ENCODE assay signal across 18 cellular contexts in genomic region chr9:26264709-26265601, GRCh38.
DNase-seq lines count a peak whose midpoint lies in the region; ATAC-seq, FAIRE-seq and TF ChIP-seq lines count a peak whose summit lies in the region.
"Had no signal": no experiment of that assay in that cellular context is flagged by ENCODE, and none has a peak within 500 bp of the region (broad histone marks: within the 10 kb centered on the region; RNA-seq: fewer than 3 reads in every experiment).

No MANE protein-coding gene starts in this region.

- H3K27ac ChIP-seq in epithelial cell of prostate (peak overlapping the region; percentile 1), Karpas-422 (ENCODE audit: low read length) (no peak overlapping the region)
- no peak overlapping the region for H3K27ac ChIP-seq in CD8-positive, alpha-beta memory T cell (ENCODE audit: low read depth, low read length)
- H3K27ac ChIP-seq: body of pancreas, neural progenitor cell had no signal

- H3K4me2 ChIP-seq in Karpas-422 (ENCODE audit: low read depth, low read length, poor library complexity, severe bottlenecking): no peak overlapping the region
- H3K4me2 ChIP-seq: neural progenitor cell had no signal

- H2AFZ ChIP-seq in Karpas-422 (ENCODE audit: low read length): no peak overlapping the region
- H2AFZ ChIP-seq: neural progenitor cell had no signal

- peak overlapping the region; percentile 88 for H3K27ac Mint-ChIP-seq in osteocyte (ENCODE audit: unreplicated experiment)
- H3K27ac Mint-ChIP-seq in natural killer cell treated with Interleukin-12 subunit alpha and Interleukin-12 subunit beta and Interleukin-15 and Interleukin-18, amount 100 ng/mL, for 72 hours: no peak overlapping the region
- no peak overlapping the region for H3K27ac Mint-ChIP-seq in CD8-positive, alpha-beta memory T cell
- H3K27ac Mint-ChIP-seq: activated T-cell treated with anti-CD3 and anti-CD28 coated beads, Interleukin-2, amount 50 U/mL, for 72 hours; neural progenitor cell had no signal

- no peak for ATAC-seq in natural killer cell treated with Interleukin-12 subunit alpha and Interleukin-12 subunit beta and Interleukin-15 and Interleukin-18, amount 100 ng/mL, for 72 hours
- ATAC-seq: activated T-cell treated with anti-CD3 and anti-CD28 coated beads, Interleukin-2, amount 50 U/mL, for 72 hours; body of pancreas; K562 had no signal

- 0 out of 2 replicates have a peak, but pooled peaks cover 2% of the 10 kb centered on the region for H3K9me2 ChIP-seq in Karpas-422 (replicated peaks; ENCODE audit: insufficient read depth, low read length)

- CTCF ChIA-PET in CD8-positive, alpha-beta memory T cell (lab: Charles Lee): no interaction called here

- no peaks in the 10 kb centered on the region for H3K79me2 ChIP-seq in Karpas-422 (ENCODE audit: low read length)

- DNase-seq in Caki2 (ENCODE audit: low read depth) (peak; percentile 71), RCC 7860 (ENCODE audit: low spot score) (peak; percentile 99), epithelial cell of prostate (ENCODE audit: low read depth, low spot score) (no peak), osteocyte (ENCODE audit: extremely low spot score, unreplicated experiment) (no peak), DMS 273 (lab: John Stamatoyannopoulos, UW; ENCODE audit: unreplicated experiment) (no peak), Karpas-422 (no peak)
- no peak for DNase-seq in natural killer cell treated with Interleukin-12 subunit alpha and Interleukin-12 subunit beta and Interleukin-15 and Interleukin-18, amount 100 ng/mL, for 72 hours (ENCODE audit: low spot score)
- DNase-seq in CD8-positive, alpha-beta memory T cell: no peak
- DNase-seq: activated CD4-positive, CD25-positive, alpha-beta regulatory T cell treated with anti-CD3 and anti-CD28 coated beads, Interleukin-2, amount 50 U/mL, for 72 hours; activated T-cell treated with anti-CD3 and anti-CD28 coated beads, Interleukin-2, amount 50 U/mL, for 72 hours; body of pancreas; Calu3; erythroblast; NCI-H187 treated with DMSO at 0.1 percent for 48 hours had no signal

- H3K36me3 Mint-ChIP-seq in osteocyte (ENCODE audit: unreplicated experiment): peaks cover 8% of the 10 kb centered on the region
- H3K36me3 Mint-ChIP-seq in natural killer cell treated with Interleukin-12 subunit alpha and Interleukin-12 subunit beta and Interleukin-15 and Interleukin-18, amount 100 ng/mL, for 72 hours: no peaks in the 10 kb centered on the region
- no peaks in the 10 kb centered on the region for H3K36me3 Mint-ChIP-seq in CD8-positive, alpha-beta memory T cell
- H3K36me3 Mint-ChIP-seq: neural progenitor cell had no signal

- H3K9me3 Mint-ChIP-seq in osteocyte (ENCODE audit: unreplicated experiment): peaks cover 14% of the 10 kb centered on the region
- H3K9me3 Mint-ChIP-seq in natural killer cell treated with Interleukin-12 subunit alpha and Interleukin-12 subunit beta and Interleukin-15 and Interleukin-18, amount 100 ng/mL, for 72 hours: peaks cover 17% of the 10 kb centered on the region
- H3K9me3 Mint-ChIP-seq in CD8-positive, alpha-beta memory T cell: peaks cover 5 to 26% (median 8%) of the 10 kb centered on the region in 5 donors
- H3K9me3 Mint-ChIP-seq: neural progenitor cell had no signal

- H3K27me3 Mint-ChIP-seq in osteocyte (ENCODE audit: unreplicated experiment): no peaks in the 10 kb centered on the region
- no peaks in the 10 kb centered on the region for H3K27me3 Mint-ChIP-seq in natural killer cell treated with Interleukin-12 subunit alpha and Interleukin-12 subunit beta and Interleukin-15 and Interleukin-18, amount 100 ng/mL, for 72 hours
- no peaks in the 10 kb centered on the region for H3K27me3 Mint-ChIP-seq in CD8-positive, alpha-beta memory T cell

- no peak overlapping the region for H3K9ac ChIP-seq in Karpas-422 (ENCODE audit: low read length)
- H3K9ac ChIP-seq: neural progenitor cell had no signal

- no peaks in the 10 kb centered on the region for H4K20me1 ChIP-seq in Karpas-422 (ENCODE audit: insufficient read depth, low read depth, low read length)

- TF ChIP-seq CTCF in osteocyte (IDR thresholded peaks at IDR 0.05): no peak

- no peaks in the 10 kb centered on the region for H3K27me3 ChIP-seq in Karpas-422 (ENCODE audit: low read length)
- no peaks in the 10 kb centered on the region for H3K27me3 ChIP-seq in CD8-positive, alpha-beta memory T cell (ENCODE audit: insufficient read depth, low read length, poor library complexity, severe bottlenecking)
- H3K27me3 ChIP-seq: body of pancreas, neural progenitor cell had no signal

- no peak overlapping the region for H3K4me3 ChIP-seq in Karpas-422 (ENCODE audit: low read length)
- no peak overlapping the region for H3K4me3 ChIP-seq in CD8-positive, alpha-beta memory T cell (ENCODE audit: low read length)
- H3K4me3 ChIP-seq: body of pancreas, K562, neural progenitor cell had no signal

- no peak overlapping the region for H3K4me3 Mint-ChIP-seq in osteocyte (ENCODE audit: unreplicated experiment)
- no peak overlapping the region for H3K4me3 Mint-ChIP-seq in natural killer cell treated with Interleukin-12 subunit alpha and Interleukin-12 subunit beta and Interleukin-15 and Interleukin-18, amount 100 ng/mL, for 72 hours
- H3K4me3 Mint-ChIP-seq in CD8-positive, alpha-beta memory T cell: no peak overlapping the region
- H3K4me3 Mint-ChIP-seq: activated T-cell treated with anti-CD3 and anti-CD28 coated beads, Interleukin-2, amount 50 U/mL, for 72 hours; neural progenitor cell had no signal

- POLR2A ChIA-PET in CD8-positive, alpha-beta memory T cell (lab: Charles Lee): no interaction called here

- no peaks in the 10 kb centered on the region for H3K9me3 ChIP-seq in Karpas-422 (ENCODE audit: low read length)
- no peaks in the 10 kb centered on the region for H3K9me3 ChIP-seq in CD8-positive, alpha-beta memory T cell (ENCODE audit: low read length)
- H3K9me3 ChIP-seq: body of pancreas had no signal

- in situ Hi-C loops in Caki2 (cut with HindIII; ENCODE audit: low pct_unique_long_range_greater_than_20kb, low sequenced_read_pairs): no loop called here

- H3K4me1 Mint-ChIP-seq in osteocyte (ENCODE audit: unreplicated experiment): peaks cover 65% of the 10 kb centered on the region
- no peaks in the 10 kb centered on the region for H3K4me1 Mint-ChIP-seq in natural killer cell treated with Interleukin-12 subunit alpha and Interleukin-12 subunit beta and Interleukin-15 and Interleukin-18, amount 100 ng/mL, for 72 hours (ENCODE audit: low read depth in 2 of 2)
- no peaks in the 10 kb centered on the region for H3K4me1 Mint-ChIP-seq in CD8-positive, alpha-beta memory T cell

- FAIRE-seq in RCC 7860 (lab: Jason Lieb, UNC): peak; percentile 97
- FAIRE-seq: H1, islet of Langerhans, K562 had no signal

- H3K36me3 ChIP-seq in Karpas-422 (ENCODE audit: insufficient read depth, low read length): no peaks in the 10 kb centered on the region
- H3K36me3 ChIP-seq in CD8-positive, alpha-beta memory T cell (ENCODE audit: insufficient read depth, low read length): no peaks in the 10 kb centered on the region
- H3K36me3 ChIP-seq: neural progenitor cell had no signal

- no peaks in the 10 kb centered on the region for H3K4me1 ChIP-seq in Karpas-422 (ENCODE audit: low read length)
- no peaks in the 10 kb centered on the region for H3K4me1 ChIP-seq in CD8-positive, alpha-beta memory T cell (ENCODE audit: insufficient read depth, low read length)
- H3K4me1 ChIP-seq: body of pancreas, neural progenitor cell had no signal

Comparison
In these comparisons a context has a peak if more than half of its experiments do, and no peak if none do; other contexts are left out.
1. DNase-seq: peak in Caki2 (single experiment) and RCC 7860 (single experiment); none in epithelial cell of prostate (single experiment), osteocyte (single experiment), natural killer cell treated with Interleukin-12 subunit alpha and Interleukin-12 subunit beta and Interleukin-15 and Interleukin-18, amount 100 ng/mL, for 72 hours (single experiment), DMS 273 (single experiment), Karpas-422 (single experiment) and CD8-positive, alpha-beta memory T cell (0 of 5).